In genomic region chr6:57207872-57208271, GRCh38 we compare ENCODE assay signal across 1 cellular context.
TF ChIP-seq lines count a peak whose summit lies in the region.

No MANE protein-coding gene starts in this region.

TF ChIP-seq in GM12878, 131 proteins besides CTCF, POLR2A, EP300 and RAD21:
- TF ChIP-seq MTA3 (IDR thresholded peaks at IDR 0.05; ENCODE audit: borderline replicate concordance, low read length) (no peak), ESRRA (IDR thresholded peaks at IDR 0.05; ENCODE audit: low read length) (no peak), TARDBP (IDR thresholded peaks at IDR 0.05; ENCODE audit: borderline replicate concordance) (no peak), ATF7 (IDR thresholded peaks at IDR 0.05; ENCODE audit: low read depth) (no peak), ZBTB4 (CRISPR knock-in tag; IDR thresholded peaks at IDR 0.05) (no peak), IKZF2 (IDR thresholded peaks at IDR 0.05) (no peak), WRNIP1 (IDR thresholded peaks at IDR 0.05; ENCODE audit: borderline replicate concordance, low read depth, low read length) (no peak), NRF1 (conservative IDR thresholded peaks at IDR 0.05; ENCODE audit: low read depth, low read length) (no peak), STAT3 (IDR thresholded peaks at IDR 0.05; ENCODE audit: low read depth, low read length) (no peak), SMARCA5 (IDR thresholded peaks at IDR 0.05) (no peak)
